Comparison of ENCODE assay signal across 8 cellular contexts in the genomic region with DNA sequence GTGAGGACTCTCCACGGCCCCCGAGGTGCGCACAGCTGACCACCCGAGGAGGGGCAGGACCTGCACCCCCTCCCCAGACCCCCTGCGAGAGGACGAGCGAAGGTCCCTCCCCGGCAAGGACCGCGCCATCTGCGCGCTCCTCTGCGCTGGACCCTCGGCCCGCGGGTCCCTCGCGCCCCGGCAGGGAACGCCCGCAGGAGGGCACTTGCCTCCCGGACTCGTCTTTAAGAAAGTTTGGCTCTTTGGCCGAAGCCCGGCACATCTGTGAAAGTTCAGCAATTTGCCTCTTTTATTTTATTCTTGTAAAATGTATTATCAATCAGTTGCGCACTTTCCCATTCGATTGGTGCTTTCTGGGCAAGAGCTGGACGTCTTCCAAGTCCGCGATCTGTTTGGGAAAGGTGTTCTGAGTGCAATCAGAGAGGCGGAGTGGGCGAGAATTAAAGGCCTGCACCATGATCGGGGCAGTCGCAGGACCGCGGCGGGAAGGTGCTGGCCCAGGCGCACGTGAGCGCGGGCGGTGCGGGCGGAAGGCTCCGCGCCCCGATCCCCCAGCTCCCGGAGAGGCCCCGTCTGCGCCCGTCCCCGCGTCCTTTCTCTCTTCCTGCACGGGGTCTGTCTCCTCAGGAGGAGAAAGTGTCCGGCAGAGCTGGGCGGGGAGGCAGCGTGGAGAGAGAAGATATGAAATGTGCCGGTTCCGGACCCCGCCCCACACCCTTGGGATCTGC. TPM values are rescaled to one million over a fixed set of nuclear protein-coding genes. Genes with fewer than 3 reads are reported as not detected.
DNase-seq lines count a peak whose midpoint lies in the region; ATAC-seq and TF ChIP-seq lines count a peak whose summit lies in the region.

No MANE protein-coding gene starts in this region.

- ATAC-seq in RWPE2 (ENCODE audit: low read depth) (peak; percentile 40), HG03139 (IDR thresholded peaks at IDR 0.05; ENCODE audit: unreplicated experiment) (no peak), HG03108 (IDR thresholded peaks at IDR 0.05; ENCODE audit: unreplicated experiment) (no peak)

- peak overlapping the region; percentile 58 for H3K4me3 Mint-ChIP-seq in endodermal cell

- 0 to 1% methylated on average over 6 to 60 of the region's 60 CpGs for WGBS in endodermal cell (ENCODE audit: insufficient coverage in 1 of 2, insufficient read length in 1 of 2), 2 experiments

- peaks cover 27% of the 10 kb centered on the region for H3K4me1 Mint-ChIP-seq in endodermal cell

- TF ChIP-seq CTCF in RWPE2 (IDR thresholded peaks at IDR 0.05; ENCODE audit: poor library complexity, severe bottlenecking) (no peak), endodermal cell (conservative IDR thresholded peaks at IDR 0.05) (no peak)

- H3K4me3 ChIP-seq in RWPE2 (ENCODE audit: severe bottlenecking) (peak overlapping the region; percentile 34), endodermal cell (ENCODE audit: low read length) (peak overlapping the region; percentile 81), muscle layer of colon (ENCODE audit: low read depth in 1 of 2, low read length in 2 of 2) (peak overlapping the region; percentile 56 to 63)

- H3K27me3 ChIP-seq in RWPE2 (ENCODE audit: insufficient read depth, poor library complexity, severe bottlenecking) (peaks cover 29% of the 10 kb centered on the region), endodermal cell (ENCODE audit: control insufficient read depth, insufficient read depth, low read length, poor library complexity, severe bottlenecking) (peaks cover 63% of the 10 kb centered on the region), muscle layer of colon (ENCODE audit: control insufficient read depth in 1 of 2, insufficient read depth in 2 of 2, low read length in 2 of 2) (peaks cover 6 to 22% of the 10 kb centered on the region in 2 donors)

- no peak overlapping the region for H3K27ac Mint-ChIP-seq in endodermal cell

- H3K4me1 ChIP-seq in RWPE2 (ENCODE audit: insufficient read depth, poor library complexity, severe bottlenecking), result peaks cover 6% of the 10 kb centered on the region
- H3K4me1 ChIP-seq in endodermal cell (ENCODE audit: control insufficient read depth, insufficient read depth, low read length), result peaks cover 16% of the 10 kb centered on the region
- H3K4me1 ChIP-seq in muscle layer of colon (ENCODE audit: insufficient read depth, low read length), result no peaks in the 10 kb centered on the region

- peaks cover 2% of the 10 kb centered on the region for H3K9me3 Mint-ChIP-seq in endodermal cell

- H3K9me3 ChIP-seq in RWPE2 (ENCODE audit: severe bottlenecking) (no peaks in the 10 kb centered on the region), endodermal cell (ENCODE audit: control insufficient read depth, low read length) (no peaks in the 10 kb centered on the region), muscle layer of colon (ENCODE audit: low read length) (no peaks in the 10 kb centered on the region)

- H3K27ac ChIP-seq in RWPE2 (ENCODE audit: poor library complexity, severe bottlenecking) (no peak overlapping the region), endodermal cell (ENCODE audit: low read depth, low read length) (no peak overlapping the region), muscle layer of colon (ENCODE audit: low read depth, low read length) (no peak overlapping the region)

- H3K9ac ChIP-seq in endodermal cell (ENCODE audit: extremely low read depth, low read length, poor library complexity, severe bottlenecking) (no peak overlapping the region), muscle layer of colon (ENCODE audit: low read length) (no peak overlapping the region)

- DNase-seq in EL, result peak; percentile 9
- DNase-seq in RWPE2 (ENCODE audit: low spot score), result no peak
- DNase-seq in endodermal cell, result peak; percentile 71
- DNase-seq in NCI-H510A treated with DMSO at 0.1 percent for 48 hours (lab: John Stamatoyannopoulos, UW), result no peak
- no peak for DNase-seq in NOMO-1 (lab: John Stamatoyannopoulos, UW; ENCODE audit: unreplicated experiment in 2 of 2)

- no peaks in the 10 kb centered on the region for H3K36me3 ChIP-seq in RWPE2 (ENCODE audit: low read depth)
- H3K36me3 ChIP-seq in endodermal cell (ENCODE audit: control insufficient read depth, insufficient read depth, low read length), result no peaks in the 10 kb centered on the region
- H3K36me3 ChIP-seq in muscle layer of colon (ENCODE audit: insufficient read depth, low read length), result no peaks in the 10 kb centered on the region

- no peaks in the 10 kb centered on the region for H3K36me3 Mint-ChIP-seq in endodermal cell (ENCODE audit: low read depth)

- peaks cover 66% of the 10 kb centered on the region for H3K27me3 Mint-ChIP-seq in endodermal cell (ENCODE audit: insufficient read depth)

RNA-seq across cellular contexts. Expression of a gene that starts 1.6 kb away (rescaled TPM):
- total RNA-seq in endodermal cell, result under 1 TPM; 0.44 to 0.53 TPM
- polyA plus RNA-seq in endodermal cell (2013, experiment 1 of 2), result 4.5 TPM
- 5.1 TPM for polyA plus RNA-seq in endodermal cell (2013, experiment 2 of 2)

RNA-seq across cellular contexts. Expression of a gene that starts 24.8 kb away (rescaled TPM):
- 100 to 1,000 TPM; 111 to 144 TPM for total RNA-seq in endodermal cell
- polyA plus RNA-seq in endodermal cell (2013, experiment 1 of 2), result 171 TPM
- polyA plus RNA-seq in endodermal cell (2013, experiment 2 of 2), result 164 TPM

RNA-seq across cellular contexts. Expression of a gene that starts 25.7 kb away (rescaled TPM):
- total RNA-seq in endodermal cell, result 10 to 100 TPM; 33.6 to 39.0 TPM
- 39.0 TPM for polyA plus RNA-seq in endodermal cell (2013, experiment 1 of 2)
- polyA plus RNA-seq in endodermal cell (2013, experiment 2 of 2), result 30.5 TPM

Comparison
In these comparisons a context has a peak if more than half of its experiments do, and no peak if none do; other contexts are left out.
1. DNase-seq: peak in EL (single experiment) and endodermal cell (single experiment); none in RWPE2 (single experiment), NCI-H510A treated with DMSO at 0.1 percent for 48 hours (single experiment) and NOMO-1 (0 of 2).
2. Peak in every context shown above with its lines, with median percentiles within 50 percentile points of each other: H3K4me3 ChIP-seq.